ENCODE assay signal across 8 cellular contexts in the genomic region with DNA sequence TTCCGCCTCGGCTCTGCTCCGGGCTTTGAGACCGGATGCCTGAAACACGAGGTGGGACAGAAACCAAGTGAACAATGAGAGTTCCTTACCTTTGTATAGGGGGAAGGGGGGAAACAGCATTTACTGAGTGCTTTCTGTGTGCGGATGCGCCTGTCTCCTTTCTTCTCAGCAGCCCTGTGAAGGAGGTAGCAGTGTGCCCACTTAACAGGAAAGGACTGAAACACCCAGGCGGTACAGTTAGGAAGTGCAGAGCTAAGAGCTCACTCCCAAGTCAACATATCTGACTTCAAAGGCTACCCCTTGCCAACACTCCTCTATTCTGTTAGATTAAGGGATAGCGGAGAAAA. TPM values are rescaled to one million over a fixed set of nuclear protein-coding genes. Genes with fewer than 3 reads are reported as not detected.
DNase-seq lines count a peak whose midpoint lies in the region; ATAC-seq, FAIRE-seq and TF ChIP-seq lines count a peak whose summit lies in the region.

No MANE protein-coding gene starts in this region.

- no peaks in the 10 kb centered on the region for H3K79me1 ChIP-seq in H1 (ENCODE audit: low read depth, low read length)
- H3K79me1 ChIP-seq in mesendoderm (ENCODE audit: low read length), result no peaks in the 10 kb centered on the region

- H3K9me3 Mint-ChIP-seq in GM23338, result no peaks in the 10 kb centered on the region; the same call in 2 of the 3 replicates

- H2BK15ac ChIP-seq in H1 (ENCODE audit: low read length) (no peak overlapping the region), mesendoderm (replicated peaks; ENCODE audit: low read depth) (no peak overlapping the region)

- peak overlapping the region; percentile 10 for H3K56ac ChIP-seq in H1 (replicated peaks; ENCODE audit: insufficient read length, low read depth, low read length)
- H3K56ac ChIP-seq in mesendoderm (ENCODE audit: low read length), result peak overlapping the region; percentile 84

- peak overlapping the region; percentile 58 for H3K4me3 ChIP-seq in GM23338
- peak overlapping the region; percentile 68 for H3K4me3 ChIP-seq in Karpas-422 (ENCODE audit: low read length)
- peak overlapping the region; percentile 61 to 77 (median 67) for H3K4me3 ChIP-seq in H1 (ENCODE audit: extremely low read depth in 1 of 4, insufficient read depth in 2 of 4, low read depth in 3 of 4, low read length in 4 of 4)
- peak overlapping the region; percentile 56 for H3K4me3 ChIP-seq in mesendoderm (ENCODE audit: low read length)
- H3K4me3 ChIP-seq in urinary bladder (ENCODE audit: low read depth, low read length), result peak overlapping the region; percentile 58

- H3K23ac ChIP-seq in H1 (ENCODE audit: insufficient read length) (no peak overlapping the region), mesendoderm (ENCODE audit: low read length) (no peak overlapping the region)

- peak overlapping the region; percentile 68; the same call in 1 of the 2 replicates for H2BK12ac ChIP-seq in H1 (ENCODE audit: low read depth, low read length)

- peak; percentile 59 for ATAC-seq in GM23338

- H4K8ac ChIP-seq in H1 (ENCODE audit: extremely low read depth, insufficient read depth, low read length), result no peak overlapping the region; the same call in 1 of the 2 replicates
- no peak overlapping the region for H4K8ac ChIP-seq in mesendoderm (ENCODE audit: low read depth, low read length)

- H3K79me2 ChIP-seq in GM23338 (replicated peaks; ENCODE audit: insufficient read depth), result no peaks in the 10 kb centered on the region
- no peaks in the 10 kb centered on the region for H3K79me2 ChIP-seq in Karpas-422 (ENCODE audit: low read length)
- H3K79me2 ChIP-seq in H1 (ENCODE audit: control insufficient read depth in 1 of 2, insufficient read depth in 2 of 2, low read length in 2 of 2), result no peaks in the 10 kb centered on the region
- H3K79me2 ChIP-seq in mesendoderm (ENCODE audit: control insufficient read depth, insufficient read depth, low read length), result no peaks in the 10 kb centered on the region

- H3K9me3 ChIP-seq in Karpas-422 (ENCODE audit: low read length) (no peaks in the 10 kb centered on the region), H1 (ENCODE audit: insufficient read depth in 2 of 2, low read depth in 1 of 2, low read length in 1 of 2) (no peaks in the 10 kb centered on the region)

- peak overlapping the region; percentile 87 for H3K4me3 Mint-ChIP-seq in GM23338

- H3K27ac Mint-ChIP-seq in GM23338, result peak overlapping the region; percentile 81; the same call in 1 of the 2 replicates

- H3K27me3 ChIP-seq in GM23338 (ENCODE audit: insufficient read depth) (0 out of 2 replicates have a peak, but pooled peaks cover 3% of the 10 kb centered on the region), Karpas-422 (ENCODE audit: low read length) (no peaks in the 10 kb centered on the region), H1 (replicated peaks in 1 of 4; ENCODE audit: control insufficient read depth in 3 of 4, extremely low read depth in 1 of 4, insufficient read depth in 3 of 4, low read length in 3 of 4) (no peaks in the 10 kb centered on the region), mesendoderm (ENCODE audit: insufficient read depth, low read length, poor library complexity) (no peaks in the 10 kb centered on the region)

- peak overlapping the region; percentile 44; the same call in 1 of the 2 replicates for H2BK5ac ChIP-seq in H1 (ENCODE audit: low read depth, low read length)
- no peak overlapping the region for H2BK5ac ChIP-seq in mesendoderm (ENCODE audit: low read length)

- H3K9me2 ChIP-seq in GM23338 (ENCODE audit: insufficient read depth) (no peaks in the 10 kb centered on the region), Karpas-422 (replicated peaks; ENCODE audit: insufficient read depth, low read length) (no peaks in the 10 kb centered on the region)

- peaks cover 7% of the 10 kb centered on the region; the same call in 2 of the 3 replicates for H3K4me1 Mint-ChIP-seq in GM23338

- no peaks in the 10 kb centered on the region for H4K20me1 ChIP-seq in GM23338 (replicated peaks; ENCODE audit: insufficient read depth)
- H4K20me1 ChIP-seq in Karpas-422 (ENCODE audit: insufficient read depth, low read depth, low read length), result no peaks in the 10 kb centered on the region
- no peaks in the 10 kb centered on the region for H4K20me1 ChIP-seq in H1 (replicated peaks in 1 of 2; ENCODE audit: control insufficient read depth in 1 of 2, insufficient read depth in 2 of 2, low read length in 2 of 2)

- CTCF ChIA-PET in H1 (lab: Charles Lee; ENCODE audit: partially characterized antibody), result interaction anchor here (0.8 to 1.0 kb wide), 3 partner anchors 59 to 194 kb away, joined by 3 read pairs; no protein-coding TSS in a partner anchor

- H3K4me2 ChIP-seq in GM23338 (peak overlapping the region; percentile 71), Karpas-422 (ENCODE audit: low read depth, low read length, poor library complexity, severe bottlenecking) (peak overlapping the region; percentile 71), H1 (ENCODE audit: insufficient read depth in 1 of 2, low read depth in 2 of 2, low read length in 2 of 2) (peak overlapping the region; percentile 83 to 84), mesendoderm (ENCODE audit: low read length) (peak overlapping the region; percentile 18)

- H2AFZ ChIP-seq in GM23338 (peak overlapping the region; percentile 52; the same call in 1 of the 2 replicates), Karpas-422 (ENCODE audit: low read length) (peak overlapping the region; percentile 78; the same call in 1 of the 2 replicates), H1 (ENCODE audit: low read length) (peak overlapping the region; percentile 98)

- no peak for FAIRE-seq in H1 (lab: Jason Lieb, UNC)

- H3F3A ChIP-seq in GM23338 (replicated peaks; ENCODE audit: low read depth), result no peaks in the 10 kb centered on the region

- TF ChIP-seq CTCF in GM23338 (conservative IDR thresholded peaks at IDR 0.05; ENCODE audit: low read depth in 2 of 2) (no peak; a peak in 1 of 4 replicates), H1 (IDR thresholded peaks at IDR 0.05; ENCODE audit: control extremely low read depth in 1 of 3, insufficient read depth in 1 of 3, low read depth in 1 of 3, low read length in 3 of 3) (peak in 2 of 3 experiments; percentile 4 to 28; a peak in 2 of 4 replicates)

- H2BK120ac ChIP-seq in H1 (replicated peaks; ENCODE audit: low read depth, low read length) (no peak overlapping the region), mesendoderm (ENCODE audit: low read depth, low read length) (no peak overlapping the region)

- H4K5ac ChIP-seq in H1 (ENCODE audit: insufficient read length, low read depth, low read length) (peak overlapping the region; percentile 28), mesendoderm (ENCODE audit: low read length) (no peak overlapping the region)

- H3K9ac ChIP-seq in Karpas-422 (ENCODE audit: low read length) (peak overlapping the region; percentile 70), H1 (replicated peaks in 1 of 4; ENCODE audit: extremely low read depth in 1 of 4, low read depth in 3 of 4, low read length in 3 of 4) (peak overlapping the region; percentile 42 to 82 (median 58)), mesendoderm (ENCODE audit: low read length) (peak overlapping the region; percentile 72)

- H3K18ac ChIP-seq in H1 (ENCODE audit: extremely low read depth, low read length), result peak overlapping the region; percentile 48
- H3K18ac ChIP-seq in mesendoderm (ENCODE audit: low read length), result no peak overlapping the region

- POLR2A ChIA-PET in H1 (lab: Charles Lee; ENCODE audit: partially characterized antibody), result interaction anchor here (1.0 to 1.2 kb wide), 4 partner anchors 10 to 194 kb away, joined by 3 to 6 read pairs (median 5); a partner anchor contains a TSS

- no peak overlapping the region for H2BK20ac ChIP-seq in H1 (ENCODE audit: low read length)

- no peak for TF ChIP-seq RAD21 in H1 (IDR thresholded peaks at IDR 0.05 in 1 of 2, conservative IDR thresholded peaks at IDR 0.05 in 1 of 2; ENCODE audit: low read depth in 2 of 2, low read length in 2 of 2)

- H2AK5ac ChIP-seq in H1 (ENCODE audit: low read depth, low read length) (no peak overlapping the region), mesendoderm (ENCODE audit: low read length) (no peak overlapping the region)

- peaks cover 8% of the 10 kb centered on the region for H3K27me3 Mint-ChIP-seq in GM23338 (ENCODE audit: insufficient read depth, low read depth, poor library complexity)

- no peak overlapping the region for H3K27ac ChIP-seq in GM23338 (ENCODE audit: low read depth)
- H3K27ac ChIP-seq in Karpas-422 (ENCODE audit: low read length), result no peak overlapping the region
- H3K27ac ChIP-seq in H1 (ENCODE audit: low read depth, low read length), result no peak overlapping the region; the same call in 1 of the 2 replicates
- peak overlapping the region; percentile 30 for H3K27ac ChIP-seq in mesendoderm (ENCODE audit: low read depth, low read length)
- peak overlapping the region; percentile 66 for H3K27ac ChIP-seq in urinary bladder (ENCODE audit: low read depth)

- H3K4me1 ChIP-seq in GM23338 (ENCODE audit: insufficient read depth), result 0 out of 2 replicates have a peak, but pooled peaks cover 2% of the 10 kb centered on the region
- H3K4me1 ChIP-seq in Karpas-422 (ENCODE audit: low read length), result peaks cover 14% of the 10 kb centered on the region
- peaks cover 0 to 4% (median 0%) of the 10 kb centered on the region in 4 experiments; a peak in 1 of 7 replicates for H3K4me1 ChIP-seq in H1 (replicated peaks in 1 of 4; ENCODE audit: control insufficient read depth in 3 of 4, insufficient read depth in 4 of 4, low read length in 3 of 4)
- H3K4me1 ChIP-seq in mesendoderm (ENCODE audit: control insufficient read depth, low read depth, low read length), result no peaks in the 10 kb centered on the region
- no peaks in the 10 kb centered on the region for H3K4me1 ChIP-seq in urinary bladder (ENCODE audit: insufficient read depth)

- H3K36me3 Mint-ChIP-seq in GM23338 (ENCODE audit: low read depth), result no peaks in the 10 kb centered on the region

- no peak overlapping the region for H3K4ac ChIP-seq in H1 (replicated peaks; ENCODE audit: insufficient read length, low read depth, low read length)
- no peak overlapping the region for H3K4ac ChIP-seq in mesendoderm (ENCODE audit: low read depth, low read length)

- no peak for TF ChIP-seq EP300 in H1 (IDR thresholded peaks at IDR 0.05; ENCODE audit: borderline replicate concordance in 1 of 2, low read depth in 2 of 2, low read length in 2 of 2)

- H3K36me3 ChIP-seq in GM23338 (ENCODE audit: insufficient read depth), result no peaks in the 10 kb centered on the region
- H3K36me3 ChIP-seq in Karpas-422 (ENCODE audit: insufficient read depth, low read length), result no peaks in the 10 kb centered on the region
- H3K36me3 ChIP-seq in H1 (ENCODE audit: control insufficient read depth in 2 of 4, insufficient read depth in 4 of 4, low read length in 3 of 4), result no peaks in the 10 kb centered on the region
- H3K36me3 ChIP-seq in mesendoderm (ENCODE audit: control insufficient read depth, insufficient read depth, low read length), result no peaks in the 10 kb centered on the region
- no peaks in the 10 kb centered on the region for H3K36me3 ChIP-seq in urinary bladder (ENCODE audit: insufficient read depth)

- DNase-seq in NK-92 treated with Interleukin-12 subunit alpha and Interleukin-12 subunit beta, amount 100 ng/mL, for 24 hours (lab: John Stamatoyannopoulos, UW), result peak; percentile 27
- DNase-seq in NK-92 (lab: John Stamatoyannopoulos, UW; ENCODE audit: unreplicated experiment) (no peak), GM23338 (ENCODE audit: low spot score) (no peak), Karpas-422 (peak; percentile 77), SW480 (ENCODE audit: low spot score) (peak; percentile 65), H1 (ENCODE audit: low read depth in 1 of 2, low spot score in 2 of 2) (no peak), mesendoderm (no peak)

- H3K23me2 ChIP-seq in H1 (ENCODE audit: low read depth, low read length), result peaks cover 3% of the 10 kb centered on the region; the same call in 1 of the 2 replicates

- WGBS in H1 (ENCODE audit: extremely low coverage in 1 of 2, insufficient coverage in 1 of 2, insufficient read length in 1 of 2, insufficient replicate concordance in 2 of 2, low coverage in 1 of 2, low lambda C conversion rate in 2 of 2, missing lambda C conversion rate in 1 of 2), 2 experiments, result 7% methylated on average over 2 of the region's 9 CpGs; no CpG with 5 or more reads in 1 of the 2 experiments
- WGBS in mesendoderm (ENCODE audit: extremely low coverage, insufficient coverage, low lambda C conversion rate), result no CpG with 5 or more reads among the region's 9 CpGs
- WGBS in urinary bladder, result 4% methylated on average over 9 of the region's 9 CpGs

- no peak for TF ChIP-seq POLR2A in H1 (IDR thresholded peaks at IDR 0.05; ENCODE audit: control extremely low read depth in 1 of 2, low read depth in 2 of 2, low read length in 2 of 2)

- H4K91ac ChIP-seq in H1 (replicated peaks; ENCODE audit: insufficient read length, low read length), result no peak overlapping the region

- no peak overlapping the region for H3K14ac ChIP-seq in H1 (ENCODE audit: insufficient read length)

RNA-seq across cellular contexts. Expression of a gene that starts 43.1 kb away (rescaled TPM):
- total RNA-seq in GM23338 (2014; rRNA removed; shearing (Covaris generic)), result 6.8 and 14.3 TPM in 2 replicates
- polyA plus RNA-seq in GM23338 (2016; fragmentation: Nextera tagmentation; extraction: Ambion mirVana), result 32.8 and 35.3 TPM in 2 replicates
- total RNA-seq in Karpas-422 (2014; rRNA removed; shearing (Covaris generic); ENCODE audit: low replicate concordance), result 1.0 and 13.2 TPM in 2 replicates
- 9.8 and 11.7 TPM in 2 replicates for total RNA-seq in H1 (2021; fragmentation: NEBNext Ultra II Directional; extraction: Animal tissue kit (Norgen Biotek cat#: 25700))
- polyA plus RNA-seq in H1 (2011; rRNA removed), result 6.8 and 12.1 TPM in 2 replicates
- polyA plus RNA-seq in H1 (2011; cell fraction: cytosol; rRNA removed), result 13.6 TPM
- polyA plus RNA-seq in H1 (2011; cell fraction: nucleus; rRNA removed), result 4.1 TPM
- polyA plus RNA-seq in H1 (2012, experiment 1 of 2), result 11.0 to 16.4 TPM (median 11.3 TPM) in 4 replicates
- 22.0 TPM for polyA plus RNA-seq in H1 (2012, experiment 2 of 2)
- polyA plus RNA-seq in H1 (2013, experiment 1 of 2), result 13.7 TPM
- 15.5 TPM for polyA plus RNA-seq in H1 (2013, experiment 2 of 2)
- 4.3 and 4.5 TPM in 2 replicates for polyA minus RNA-seq in H1 (2011; rRNA and poly(A)+ RNA removed)
- 2.2 TPM for polyA minus RNA-seq in H1 (2011; cell fraction: cytosol; rRNA and poly(A)+ RNA removed)
- polyA minus RNA-seq in H1 (2011; cell fraction: nucleus; rRNA and poly(A)+ RNA removed), result 12.1 TPM
- 10.3 TPM for polyA plus RNA-seq in mesendoderm (2013, experiment 1 of 2)
- 10.0 TPM for polyA plus RNA-seq in mesendoderm (2013, experiment 2 of 2)
- total RNA-seq in urinary bladder, result 18.6 TPM
- 9.3 TPM for polyA plus RNA-seq in urinary bladder

Comparison
In these comparisons a context has a peak if more than half of its experiments do, and no peak if none do; other contexts are left out.
1. DNase-seq: peak in NK-92 treated with Interleukin-12 subunit alpha and Interleukin-12 subunit beta, amount 100 ng/mL, for 24 hours (single experiment), Karpas-422 (single experiment) and SW480 (single experiment); none in NK-92 (single experiment), GM23338 (single experiment), H1 (0 of 2) and mesendoderm (single experiment).
2. H3K27ac ChIP-seq: peak in mesendoderm (single experiment) and urinary bladder (single experiment); none in GM23338 (single experiment), Karpas-422 (single experiment) and H1 (single experiment).
3. H3K4me2 ChIP-seq: peak in every context shown above with its lines; median percentile 84 in H1; 71 in GM23338; 71 in Karpas-422; 18 in mesendoderm.
4. CTCF ChIP-seq: peak in H1 (2 of 3); none in GM23338 (0 of 2).
5. Peak in every context shown above with its lines, with median percentiles within 50 percentile points of each other: H2AFZ ChIP-seq, H3K4me3 ChIP-seq and H3K9ac ChIP-seq.